9 cellular contexts compared by ENCODE assay signal in the genomic region with DNA sequence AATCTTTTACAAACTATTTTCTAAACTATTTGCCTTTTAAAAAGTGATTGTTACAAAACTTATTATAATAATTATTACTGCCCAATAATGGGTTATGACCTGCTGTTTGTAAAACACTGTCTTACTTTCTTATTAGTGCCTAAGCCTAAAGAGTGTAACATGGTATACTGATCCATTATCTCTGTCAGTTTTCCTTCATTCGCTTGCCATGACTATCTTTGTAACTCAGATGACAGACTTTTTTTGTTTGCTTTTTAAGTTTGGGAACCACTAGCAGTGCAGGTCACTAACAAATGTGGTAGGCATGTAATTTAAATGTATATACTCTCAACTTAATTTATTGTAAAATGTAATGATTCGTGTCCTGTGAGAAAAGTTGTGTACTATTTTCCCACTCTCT.
"Had no signal": no experiment of that assay in that cellular context is flagged by ENCODE, and none has a peak within 500 bp of the region (broad histone marks: within the 10 kb centered on the region; RNA-seq: fewer than 3 reads in every experiment).

No MANE protein-coding gene starts in this region.

- H3K4me3 Mint-ChIP-seq: H9, HFFc6 had no signal

- H2AFZ ChIP-seq: GM23248 had no signal

- H3K9ac ChIP-seq: GM23248, KMS-11 had no signal

- DNase-seq: GM23248, GOT3, H9, HCEC 1CT, HFFc6, IMR-90, KBM-7 had no signal

- H3K9me3 Mint-ChIP-seq: H9, HFFc6 had no signal

- H3K4me2 ChIP-seq: KMS-11 had no signal

- H3K27ac Mint-ChIP-seq: H9, HFFc6 had no signal

- H3K4me3 ChIP-seq: GM23248 had no signal

- H3K27ac ChIP-seq: GM23248, HL-60, KMS-11 had no signal
